10 cellular contexts compared by ENCODE assay signal in the genomic region with DNA sequence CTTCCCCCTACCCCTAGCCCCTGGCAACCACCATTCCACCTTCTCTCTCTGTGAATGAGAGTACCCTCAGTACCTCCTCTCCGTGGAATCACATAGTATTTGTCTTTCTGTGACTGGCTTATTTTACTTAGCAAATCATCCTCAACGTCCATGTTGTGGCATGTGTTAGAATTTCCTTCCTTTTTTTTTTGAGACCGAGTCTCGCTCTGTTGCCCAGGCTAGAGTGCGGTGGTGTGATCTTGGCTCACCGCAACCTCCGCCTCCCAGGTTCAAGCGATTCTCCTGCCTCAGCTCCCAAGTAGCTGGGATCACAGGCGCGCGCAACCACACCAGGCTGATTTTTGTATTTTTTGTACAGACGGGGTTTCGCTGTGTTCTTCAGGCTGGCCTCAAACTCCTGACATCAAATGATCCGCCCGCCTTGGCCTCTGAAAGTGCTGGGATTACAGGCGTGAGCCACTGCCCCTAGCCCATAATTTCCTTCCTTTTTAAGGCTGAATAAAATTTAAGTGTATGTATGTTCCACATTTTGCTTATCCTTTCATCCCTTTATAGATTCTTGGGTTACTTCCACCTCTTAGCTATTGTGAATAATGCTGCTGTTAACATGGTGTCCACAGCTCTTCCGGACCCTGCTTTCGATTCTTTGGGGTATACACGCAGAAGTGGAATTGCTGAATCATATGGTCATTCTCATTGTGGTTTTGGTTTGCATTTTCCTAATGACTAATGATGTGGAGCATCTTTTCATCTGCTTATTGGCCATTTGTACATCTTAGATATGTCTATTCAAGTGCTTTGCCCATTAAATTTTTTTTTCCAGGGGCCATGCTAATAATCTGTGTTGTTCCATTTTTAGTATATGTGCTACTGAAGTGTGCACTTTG. TPM values are rescaled to one million over a fixed set of nuclear protein-coding genes. Genes with fewer than 3 reads are reported as not detected.
DNase-seq lines count a peak whose midpoint lies in the region; ATAC-seq lines count a peak whose summit lies in the region.
"Had no signal": no experiment of that assay in that cellular context is flagged by ENCODE, and none has a peak within 500 bp of the region (broad histone marks: within the 10 kb centered on the region; RNA-seq: fewer than 3 reads in every experiment).

No MANE protein-coding gene starts in this region.

- H3K4me3 ChIP-seq in BLaER1 treated with 17β-estradiol and CSF1 and Interleukin-3, amounts not matched to agents 10 nM and 100 nM: peak overlapping the region in 4 of 10 experiments; percentile 20 to 46 (median 25); a peak in 4 of 20 replicates
- no peak overlapping the region for H3K4me3 ChIP-seq in CD8-positive, alpha-beta memory T cell (ENCODE audit: low read length)

- peaks cover 17 to 20% (median 19%) of the 10 kb centered on the region in 10 experiments for H3K4me1 ChIP-seq in BLaER1 treated with 17β-estradiol and CSF1 and Interleukin-3, amounts not matched to agents 10 nM and 100 nM
- no peaks in the 10 kb centered on the region for H3K4me1 ChIP-seq in CD8-positive, alpha-beta memory T cell (ENCODE audit: insufficient read depth, low read length)

- H3K36me3 Mint-ChIP-seq in dendritic cell treated with granulocyte-macrophage colony-stimulating factor and Interleukin-4, amounts not matched to agents 40 ng/mL and 50 ng/mL, for 4 days (ENCODE audit: low read depth): peaks cover 25% of the 10 kb centered on the region
- H3K36me3 Mint-ChIP-seq in activated naive CD4-positive, alpha-beta T cell treated with anti-CD3 and anti-CD28 coated beads, Interleukin-2, amount 50 U/mL, for 72 hours: peaks cover 7 to 11% of the 10 kb centered on the region in 2 donors
- peaks cover 8 to 20% (median 11%) of the 10 kb centered on the region in 3 donors for H3K36me3 Mint-ChIP-seq in CD8-positive, alpha-beta memory T cell

- peak overlapping the region; percentile 58 to 84 (median 71) for H3K4me2 ChIP-seq in BLaER1 treated with 17β-estradiol and CSF1 and Interleukin-3, amounts not matched to agents 10 nM and 100 nM

- H3K27me3 Mint-ChIP-seq in dendritic cell treated with granulocyte-macrophage colony-stimulating factor and Interleukin-4, amounts not matched to agents 40 ng/mL and 50 ng/mL, for 4 days: no peaks in the 10 kb centered on the region
- no peaks in the 10 kb centered on the region for H3K27me3 Mint-ChIP-seq in CD8-positive, alpha-beta memory T cell

- no peaks in the 10 kb centered on the region for H3K9me3 Mint-ChIP-seq in dendritic cell treated with granulocyte-macrophage colony-stimulating factor and Interleukin-4, amounts not matched to agents 40 ng/mL and 50 ng/mL, for 4 days
- H3K9me3 Mint-ChIP-seq in activated naive CD4-positive, alpha-beta T cell treated with anti-CD3 and anti-CD28 coated beads, Interleukin-2, amount 50 U/mL, for 72 hours: peaks cover 0 to 9% of the 10 kb centered on the region in 2 donors
- H3K9me3 Mint-ChIP-seq in CD8-positive, alpha-beta memory T cell: peaks cover 0 to 2% (median 0%) of the 10 kb centered on the region in 5 donors

- H3K27ac ChIP-seq in BLaER1 treated with 17β-estradiol and CSF1 and Interleukin-3, amounts not matched to agents 10 nM and 100 nM: peak overlapping the region in 6 of 11 experiments; percentile 30 to 77 (median 50); a peak in 11 of 22 replicates
- H3K27ac ChIP-seq in CD8-positive, alpha-beta memory T cell (ENCODE audit: low read depth, low read length): no peak overlapping the region

- peak; percentile 65 for ATAC-seq in GM19455 (IDR thresholded peaks at IDR 0.05; ENCODE audit: unreplicated experiment)
- peak; percentile 79 for ATAC-seq in HG03378 (IDR thresholded peaks at IDR 0.05; ENCODE audit: unreplicated experiment)
- ATAC-seq in activated naive CD4-positive, alpha-beta T cell treated with anti-CD3 and anti-CD28 coated beads, Interleukin-2, amount 50 U/mL, for 72 hours: no peak
- no peak for ATAC-seq in left lobe of liver

- H3K4me3 Mint-ChIP-seq in dendritic cell treated with granulocyte-macrophage colony-stimulating factor and Interleukin-4, amounts not matched to agents 40 ng/mL and 50 ng/mL, for 4 days: no peak overlapping the region
- H3K4me3 Mint-ChIP-seq in CD8-positive, alpha-beta memory T cell: no peak overlapping the region

- peaks cover 22% of the 10 kb centered on the region for H3K4me1 Mint-ChIP-seq in dendritic cell treated with granulocyte-macrophage colony-stimulating factor and Interleukin-4, amounts not matched to agents 40 ng/mL and 50 ng/mL, for 4 days (ENCODE audit: low read depth)
- H3K4me1 Mint-ChIP-seq in CD8-positive, alpha-beta memory T cell: peaks cover 0 to 9% (median 2%) of the 10 kb centered on the region in 3 donors

- no peaks in the 10 kb centered on the region for H3K27me3 ChIP-seq in BLaER1 treated with 17β-estradiol and CSF1 and Interleukin-3, amounts not matched to agents 10 nM and 100 nM
- H3K27me3 ChIP-seq in CD8-positive, alpha-beta memory T cell (ENCODE audit: insufficient read depth, low read length, poor library complexity, severe bottlenecking): no peaks in the 10 kb centered on the region

- CTCF ChIA-PET in CD8-positive, alpha-beta memory T cell (lab: Charles Lee): no interaction called here

- POLR2A ChIA-PET in CD8-positive, alpha-beta memory T cell (lab: Charles Lee): no interaction called here

- H3K27ac Mint-ChIP-seq in dendritic cell treated with granulocyte-macrophage colony-stimulating factor and Interleukin-4, amounts not matched to agents 40 ng/mL and 50 ng/mL, for 4 days: peak overlapping the region; percentile 68
- no peak overlapping the region for H3K27ac Mint-ChIP-seq in activated naive CD4-positive, alpha-beta T cell treated with anti-CD3 and anti-CD28 coated beads, Interleukin-2, amount 50 U/mL, for 72 hours
- H3K27ac Mint-ChIP-seq in CD8-positive, alpha-beta memory T cell: peak overlapping the region in 2 of 8 donors; percentile 9 to 40

- no peak for DNase-seq in activated naive CD4-positive, alpha-beta T cell treated with anti-CD3 and anti-CD28 coated beads, Interleukin-2, amount 50 U/mL, for 72 hours (ENCODE audit: low spot score in 2 of 2)
- DNase-seq in activated CD4-positive, CD25-positive, alpha-beta regulatory T cell (lab: John Stamatoyannopoulos, UW): no peak
- DNase-seq in left lobe of liver (ENCODE audit: low spot score): no peak
- DNase-seq in CD8-positive, alpha-beta memory T cell: no peak
- DNase-seq: DMS53 had no signal

- intact Hi-C loops in dendritic cell treated with granulocyte-macrophage colony-stimulating factor and Interleukin-4, amounts not matched to agents 40 ng/mL and 50 ng/mL, for 4 days (cut with micrococcal nuclease): no loop called here

- H3K36me3 ChIP-seq in BLaER1 treated with 17β-estradiol and CSF1 and Interleukin-3, amounts not matched to agents 10 nM and 100 nM: peaks cover 0 to 28% (median 9%) of the 10 kb centered on the region in 11 experiments; a peak in 15 of 22 replicates
- H3K36me3 ChIP-seq in CD8-positive, alpha-beta memory T cell (ENCODE audit: insufficient read depth, low read length): no peaks in the 10 kb centered on the region

- no peaks in the 10 kb centered on the region; a peak in 1 of 22 replicates for H3K9me3 ChIP-seq in BLaER1 treated with 17β-estradiol and CSF1 and Interleukin-3, amounts not matched to agents 10 nM and 100 nM (replicated peaks in 1 of 11)
- H3K9me3 ChIP-seq in CD8-positive, alpha-beta memory T cell (ENCODE audit: low read length): no peaks in the 10 kb centered on the region

- peaks cover 0 to 23% (median 0%) of the 10 kb centered on the region in 11 experiments; a peak in 3 of 22 replicates for H4K20me1 ChIP-seq in BLaER1 treated with 17β-estradiol and CSF1 and Interleukin-3, amounts not matched to agents 10 nM and 100 nM

- H3K9ac ChIP-seq in BLaER1 treated with 17β-estradiol and CSF1 and Interleukin-3, amounts not matched to agents 10 nM and 100 nM: peak overlapping the region in 3 of 11 experiments; percentile 38 to 49 (median 40); a peak in 5 of 22 replicates

RNA-seq across cellular contexts. Expression of a gene that starts 32.3 kb away (rescaled TPM):
- 1 to 10 TPM; 1.9 to 2.3 TPM for total RNA-seq in activated naive CD4-positive, alpha-beta T cell treated with anti-CD3 and anti-CD28 coated beads, Interleukin-2, amount 50 U/mL, for 72 hours
- 316 TPM for total RNA-seq in left lobe of liver
- 1 to 10 TPM; 3.5 to 3.8 TPM for total RNA-seq in CD8-positive, alpha-beta memory T cell
- polyA plus RNA-seq in CD8-positive, alpha-beta memory T cell: 1.1 TPM

RNA-seq across cellular contexts. Expression of a gene that starts 32.3 kb away (rescaled TPM):
- total RNA-seq in activated naive CD4-positive, alpha-beta T cell treated with anti-CD3 and anti-CD28 coated beads, Interleukin-2, amount 50 U/mL, for 72 hours: 100 to 1,000 TPM; 385 to 475 TPM
- 198 TPM for total RNA-seq in left lobe of liver
- total RNA-seq in CD8-positive, alpha-beta memory T cell: 100 to 1,000 TPM; 583 to 628 TPM
- 396 TPM for polyA plus RNA-seq in CD8-positive, alpha-beta memory T cell

RNA-seq across cellular contexts. Expression of a gene that starts 53.2 kb away (rescaled TPM):
- 10 to 100 TPM; 10.8 to 66.8 TPM for total RNA-seq in activated naive CD4-positive, alpha-beta T cell treated with anti-CD3 and anti-CD28 coated beads, Interleukin-2, amount 50 U/mL, for 72 hours
- 0.03 TPM for total RNA-seq in left lobe of liver
- total RNA-seq in CD8-positive, alpha-beta memory T cell: 100 to 1,000 TPM; 273 to 279 TPM
- polyA plus RNA-seq in CD8-positive, alpha-beta memory T cell: 14.4 TPM
- polyA plus RNA-seq: neural cell had no signal

Comparison
In these comparisons a context has a peak if more than half of its experiments do, and no peak if none do; other contexts are left out.
1. ATAC-seq: peak in GM19455 (single experiment) and HG03378 (single experiment); none in activated naive CD4-positive, alpha-beta T cell treated with anti-CD3 and anti-CD28 coated beads, Interleukin-2, amount 50 U/mL, for 72 hours (0 of 2) and left lobe of liver (single experiment).
2. RNA of a gene that starts 32.3 kb away (total RNA-seq): 316 TPM in left lobe of liver (single experiment); 3.5 to 3.8 TPM in CD8-positive, alpha-beta memory T cell and 1.9 to 2.3 TPM in activated naive CD4-positive, alpha-beta T cell treated with anti-CD3 and anti-CD28 coated beads, Interleukin-2, amount 50 U/mL, for 72 hours; every median in the first group is over 10 times any median in the second.
3. RNA of a gene that starts 53.2 kb away (total RNA-seq): 273 to 279 TPM in CD8-positive, alpha-beta memory T cell and 10.8 to 66.8 TPM in activated naive CD4-positive, alpha-beta T cell treated with anti-CD3 and anti-CD28 coated beads, Interleukin-2, amount 50 U/mL, for 72 hours; 0.03 TPM in left lobe of liver (single experiment); every median in the first group is over 10 times any median in the second.